Comparison of ENCODE assay signal across 9 cellular contexts in genomic region chr19:57282011-57282636, GRCh38. TPM values are rescaled to one million over a fixed set of nuclear protein-coding genes. Genes with fewer than 3 reads are reported as not detected.
A peak's percentile ranks its signal among the peaks of the same experiment; 100 is the strongest.
DNase-seq lines count a peak whose midpoint lies in the region; ATAC-seq and TF ChIP-seq lines count a peak whose summit lies in the region.
"Had no signal": no experiment of that assay in that cellular context is flagged by ENCODE, and none has a peak within 500 bp of the region (broad histone marks: within the 10 kb centered on the region; RNA-seq: fewer than 3 reads in every experiment).

No MANE protein-coding gene starts in this region.

- H3K4me3 Mint-ChIP-seq in activated CD4-positive, alpha-beta T cell treated with anti-CD3 and anti-CD28 coated beads, Interleukin-2, amount 10 ng/mL, durations not matched to agents 24 days and 14 days, result no peak overlapping the region
- H3K4me3 Mint-ChIP-seq in T-cell, result no peak overlapping the region
- no peak overlapping the region for H3K4me3 Mint-ChIP-seq in stimulated activated memory B cell treated with anti-CD40 and anti-IgM and Interleukin-4, amounts not matched to agents 10 μg/mL and 1 μg/mL and 100 μg/mL, for 72 hours

- DNase-seq in activated CD4-positive, alpha-beta T cell treated with anti-CD3 and anti-CD28 coated beads, Interleukin-2, amount 10 ng/mL, durations not matched to agents 24 days and 14 days, result peak; percentile 57
- no peak for DNase-seq in activated CD4-positive, alpha-beta T cell treated with anti-CD3 and anti-CD28 coated beads for 4 hours
- no peak for DNase-seq in T-cell
- DNase-seq in fibroblast of mammary gland (ENCODE audit: low read depth), result no peak
- no peak for DNase-seq in NOMO-1 treated with DMSO at 0.1 percent for 48 hours (lab: John Stamatoyannopoulos, UW; ENCODE audit: unreplicated experiment)
- DNase-seq in T1000 (lab: John Stamatoyannopoulos, UW), result no peak
- DNase-seq: NCI-H187 treated with DMSO at 0.1 percent for 48 hours had no signal

- H3K9me3 Mint-ChIP-seq in activated CD4-positive, alpha-beta T cell treated with anti-CD3 and anti-CD28 coated beads, Interleukin-2, amount 10 ng/mL, durations not matched to agents 24 days and 14 days, result peaks cover 3% of the 10 kb centered on the region
- peaks cover 0 to 9% (median 0%) of the 10 kb centered on the region in 3 donors for H3K9me3 Mint-ChIP-seq in T-cell
- no peaks in the 10 kb centered on the region for H3K9me3 Mint-ChIP-seq in stimulated activated memory B cell treated with anti-CD40 and anti-IgM and Interleukin-4, amounts not matched to agents 10 μg/mL and 1 μg/mL and 100 μg/mL, for 72 hours

- no peak for TF ChIP-seq POLR2A in GM18505 (IDR thresholded peaks at IDR 0.05; ENCODE audit: borderline replicate concordance, extremely low read depth, insufficient read depth, insufficient read length)

- H3K27ac Mint-ChIP-seq in activated CD4-positive, alpha-beta T cell treated with anti-CD3 and anti-CD28 coated beads, Interleukin-2, amount 10 ng/mL, durations not matched to agents 24 days and 14 days, result peak overlapping the region; percentile 83
- peak overlapping the region; percentile 1 to 71 for H3K27ac Mint-ChIP-seq in T-cell
- no peak overlapping the region for H3K27ac Mint-ChIP-seq in stimulated activated memory B cell treated with anti-CD40 and anti-IgM and Interleukin-4, amounts not matched to agents 10 μg/mL and 1 μg/mL and 100 μg/mL, for 72 hours

- H3K36me3 Mint-ChIP-seq in activated CD4-positive, alpha-beta T cell treated with anti-CD3 and anti-CD28 coated beads, Interleukin-2, amount 10 ng/mL, durations not matched to agents 24 days and 14 days (ENCODE audit: low read depth), result peaks cover 64% of the 10 kb centered on the region
- peaks cover 37% of the 10 kb centered on the region for H3K36me3 Mint-ChIP-seq in T-cell
- peaks cover 41% of the 10 kb centered on the region for H3K36me3 Mint-ChIP-seq in stimulated activated memory B cell treated with anti-CD40 and anti-IgM and Interleukin-4, amounts not matched to agents 10 μg/mL and 1 μg/mL and 100 μg/mL, for 72 hours

- peak overlapping the region; percentile 21 for H3K4me3 ChIP-seq in fibroblast of mammary gland (ENCODE audit: control insufficient read depth, low read depth, low read length)

- ATAC-seq in T-cell (replicated peaks in 1 of 4) (no peak), GM18505 (IDR thresholded peaks at IDR 0.05; ENCODE audit: unreplicated experiment) (no peak)
- ATAC-seq in stimulated activated memory B cell treated with anti-CD40 and anti-IgM and Interleukin-4, amounts not matched to agents 10 μg/mL and 1 μg/mL and 100 μg/mL, for 72 hours, result peak; percentile 64

- no peak for TF ChIP-seq CTCF in fibroblast of mammary gland (conservative IDR thresholded peaks at IDR 0.05; ENCODE audit: control insufficient read depth, insufficient read depth, low read depth, low read length)

- H3K4me1 Mint-ChIP-seq in activated CD4-positive, alpha-beta T cell treated with anti-CD3 and anti-CD28 coated beads, Interleukin-2, amount 10 ng/mL, durations not matched to agents 24 days and 14 days, result peaks cover 30% of the 10 kb centered on the region
- H3K4me1 Mint-ChIP-seq in T-cell, result peaks cover 35 to 47% (median 35%) of the 10 kb centered on the region in 3 donors
- H3K4me1 Mint-ChIP-seq in stimulated activated memory B cell treated with anti-CD40 and anti-IgM and Interleukin-4, amounts not matched to agents 10 μg/mL and 1 μg/mL and 100 μg/mL, for 72 hours, result peaks cover 38% of the 10 kb centered on the region

- intact Hi-C loops in activated CD4-positive, alpha-beta T cell treated with anti-CD3 and anti-CD28 coated beads, Interleukin-2, amount 10 ng/mL, durations not matched to agents 24 days and 14 days (cut with micrococcal nuclease), result loop anchor here (10.0 kb wide), 1 partner anchor 133 kb away; the partner anchor contains the start of gene ZNF17

- CTCF ChIA-PET in T-cell (lab: Charles Lee), result no interaction called here

- no peaks in the 10 kb centered on the region for H3K27me3 Mint-ChIP-seq in activated CD4-positive, alpha-beta T cell treated with anti-CD3 and anti-CD28 coated beads, Interleukin-2, amount 10 ng/mL, durations not matched to agents 24 days and 14 days
- H3K27me3 Mint-ChIP-seq in T-cell, result no peaks in the 10 kb centered on the region
- H3K27me3 Mint-ChIP-seq in stimulated activated memory B cell treated with anti-CD40 and anti-IgM and Interleukin-4, amounts not matched to agents 10 μg/mL and 1 μg/mL and 100 μg/mL, for 72 hours, result no peaks in the 10 kb centered on the region

- POLR2A ChIA-PET in T-cell (lab: Charles Lee), result no interaction called here

RNA-seq across cellular contexts. Expression of gene ZNF460, which starts 1.8 kb away (rescaled TPM):
- total RNA-seq in activated CD4-positive, alpha-beta T cell treated with anti-CD3 and anti-CD28 coated beads, Interleukin-2, amount 10 ng/mL, durations not matched to agents 24 days and 14 days, result 42.3 and 49.1 TPM in 2 replicates
- 10 to 100 TPM; 65.2 to 77.3 (median 66.0) TPM for total RNA-seq in T-cell

RNA-seq across cellular contexts. Expression of gene ZNF543, which starts 38.1 kb away (rescaled TPM):
- 4.9 and 5.3 TPM in 2 replicates for total RNA-seq in activated CD4-positive, alpha-beta T cell treated with anti-CD3 and anti-CD28 coated beads, Interleukin-2, amount 10 ng/mL, durations not matched to agents 24 days and 14 days
- 10 to 100 TPM in 1 of 5 donors, 1 to 10 TPM in 4; 3.9 to 11.1 (median 7.9) TPM for total RNA-seq in T-cell

RNA-seq across cellular contexts. Expression of gene ZNF805, which starts 41.7 kb away (rescaled TPM):
- total RNA-seq in activated CD4-positive, alpha-beta T cell treated with anti-CD3 and anti-CD28 coated beads, Interleukin-2, amount 10 ng/mL, durations not matched to agents 24 days and 14 days, result 7.6 and 8.6 TPM in 2 replicates
- 10 to 100 TPM; 18.6 to 30.6 (median 19.3) TPM for total RNA-seq in T-cell

RNA-seq across cellular contexts. Expression of gene AURKC, which starts 51.3 kb away (rescaled TPM):
- total RNA-seq in activated CD4-positive, alpha-beta T cell treated with anti-CD3 and anti-CD28 coated beads, Interleukin-2, amount 10 ng/mL, durations not matched to agents 24 days and 14 days, result 0.33 TPM in 1 of 2 replicates, not detected in the other
- 1 to 10 TPM in 3 of 5 donors, under 1 TPM in 2; 0.39 to 1.2 (median 1.1) TPM for total RNA-seq in T-cell
